In the genomic region with DNA sequence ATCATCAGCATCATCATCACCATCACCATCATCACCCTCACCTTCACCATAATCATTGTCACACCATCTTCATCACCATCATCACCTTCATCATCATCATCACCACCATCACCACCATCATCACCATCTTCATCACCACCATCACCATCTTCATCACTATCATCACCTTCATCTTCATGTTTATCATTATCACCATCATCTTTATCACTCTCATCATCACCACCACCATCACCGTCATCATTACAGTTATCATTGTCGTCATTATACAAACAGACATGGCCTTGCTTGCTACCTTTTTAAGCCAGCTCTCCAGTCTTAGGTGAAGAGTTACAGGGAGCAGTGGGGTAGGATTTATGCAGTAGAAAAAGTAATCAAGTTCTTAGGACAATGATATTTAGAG, we compare ENCODE assay signal across 21 cellular contexts.
"Had no signal": no experiment of that assay in that cellular context is flagged by ENCODE, and none has a peak within 500 bp of the region (broad histone marks: within the 10 kb centered on the region; RNA-seq: fewer than 3 reads in every experiment).

No MANE protein-coding gene starts in this region.

- H3K4me2 ChIP-seq: hepatocyte had no signal

- H3K9me3 ChIP-seq: colonic mucosa, esophagus squamous epithelium, gastroesophageal sphincter, neutrophil, psoas muscle, testis, tibial nerve had no signal

- H3K4me3 Mint-ChIP-seq: stimulated activated naive CD8-positive, alpha-beta T cell treated with anti-CD3 and anti-CD28 coated beads, Interleukin-15, amount 100 ng/mL, for 72 hours had no signal

- ATAC-seq: gastroesophageal sphincter; left colon; left ventricle myocardium superior; psoas muscle; sciatic nerve; stimulated activated naive CD8-positive, alpha-beta T cell treated with anti-CD3 and anti-CD28 coated beads, Interleukin-15, amount 100 ng/mL, for 72 hours had no signal

- H3K36me3 ChIP-seq: colonic mucosa, esophagus squamous epithelium, gastroesophageal sphincter, neutrophil, tibial nerve had no signal

- H2AFZ ChIP-seq: hepatocyte had no signal

- H3K27me3 ChIP-seq: colonic mucosa, hepatocyte, testis had no signal

- DNase-seq: colonic mucosa; dermis blood vessel endothelial cell; esophagus squamous epithelium; foreskin fibroblast; left colon; left ventricle myocardium superior; mesenchymal stem cell; midbrain; psoas muscle; retina; stimulated activated CD4-positive, alpha-beta T cell treated with anti-CD3 and anti-CD28 coated beads, Interleukin-2, amount 100 ng/mL, for 24 hours; stimulated activated CD4-positive, alpha-beta T cell treated with anti-CD3 and anti-CD28 coated beads, Interleukin-4, amount 100 ng/mL, for 4 hours; stimulated activated naive CD8-positive, alpha-beta T cell treated with anti-CD3 and anti-CD28 coated beads, Interleukin-15, amount 100 ng/mL, for 72 hours; testis had no signal

- H3K27ac Mint-ChIP-seq: stimulated activated naive CD8-positive, alpha-beta T cell treated with anti-CD3 and anti-CD28 coated beads, Interleukin-15, amount 100 ng/mL, for 72 hours had no signal

- H3K4me3 ChIP-seq: colonic mucosa, esophagus squamous epithelium, gastroesophageal sphincter, hepatocyte, lung, psoas muscle, skin epidermis, testis, tibial nerve had no signal

- H3K4me1 ChIP-seq: colonic mucosa, psoas muscle, testis had no signal

- H3K27ac ChIP-seq: colonic mucosa, esophagus squamous epithelium, gastroesophageal sphincter, hepatocyte, neutrophil, psoas muscle, skin epidermis, testis, tibial nerve had no signal

- H3K79me2 ChIP-seq: hepatocyte had no signal
